ENCODE assay signal across 10 cellular contexts in genomic region chr3:77038928-77039605, GRCh38. TPM values are rescaled to one million over a fixed set of nuclear protein-coding genes. Genes with fewer than 3 reads are reported as not detected.
DNase-seq lines count a peak whose midpoint lies in the region; ATAC-seq and TF ChIP-seq lines count a peak whose summit lies in the region.
"Had no signal": no experiment of that assay in that cellular context is flagged by ENCODE, and none has a peak within 500 bp of the region (broad histone marks: within the 10 kb centered on the region; RNA-seq: fewer than 3 reads in every experiment).

No MANE protein-coding gene starts in this region.

- no peak overlapping the region for H3K4me3 Mint-ChIP-seq in activated naive CD8-positive, alpha-beta T cell treated with anti-CD3 and anti-CD28 coated beads, Interleukin-2, amount 50 U/mL, for 24 hours
- H3K4me3 Mint-ChIP-seq: central memory CD8-positive, alpha-beta T cell had no signal

- H3K36me3 Mint-ChIP-seq in activated naive CD8-positive, alpha-beta T cell treated with anti-CD3 and anti-CD28 coated beads, Interleukin-2, amount 50 U/mL, for 24 hours (ENCODE audit: low read depth), result no peaks in the 10 kb centered on the region

- POLR2A ChIA-PET in RWPE1 (lab: Yijun Ruan, JAX; ENCODE audit: low non-redundant PET), result no interaction called here

- TF ChIP-seq CTCF in fibroblast of villous mesenchyme (IDR thresholded peaks at IDR 0.05; ENCODE audit: insufficient read depth, low read depth, low read length), result no peak
- no peak for TF ChIP-seq CTCF in ovary (IDR thresholded peaks at IDR 0.05)
- TF ChIP-seq CTCF in RWPE1 (conservative IDR thresholded peaks at IDR 0.05; ENCODE audit: low read depth), result no peak

- H3K4me1 Mint-ChIP-seq in activated naive CD8-positive, alpha-beta T cell treated with anti-CD3 and anti-CD28 coated beads, Interleukin-2, amount 50 U/mL, for 24 hours, result no peaks in the 10 kb centered on the region
- H3K4me1 Mint-ChIP-seq: central memory CD8-positive, alpha-beta T cell had no signal

- H3K27me3 Mint-ChIP-seq in activated naive CD8-positive, alpha-beta T cell treated with anti-CD3 and anti-CD28 coated beads, Interleukin-2, amount 50 U/mL, for 24 hours, result peaks cover 35% of the 10 kb centered on the region

- H3K36me3 ChIP-seq in ovary, result no peaks in the 10 kb centered on the region

- H3K9me3 ChIP-seq in ovary, result no peaks in the 10 kb centered on the region

- H3K27me3 ChIP-seq in ovary, result no peaks in the 10 kb centered on the region

- H3K4me3 ChIP-seq in fibroblast of villous mesenchyme (ENCODE audit: low read depth, low read length) (peak overlapping the region; percentile 5), ovary (peak overlapping the region; percentile 40)

- H3K4me1 ChIP-seq in ovary (ENCODE audit: insufficient read depth), result peaks cover 4% of the 10 kb centered on the region

- intact Hi-C loops in ovary (cut with DNase I), result loop anchor here in 2 of 4 donors (2.0 to 5.0 kb wide), 2 partner anchors 216 to 218 kb away; no protein-coding TSS in a partner anchor

- DNase-seq in EH (ENCODE audit: low read depth), result peak; percentile 1
- DNase-seq in OCI-M1 (lab: John Stamatoyannopoulos, UW), result peak; percentile 54
- peak; percentile 1 for DNase-seq in fibroblast of villous mesenchyme (ENCODE audit: low read depth)
- DNase-seq in ovary, result peak in 4 of 5 donors; percentile 31 to 50 (median 41)
- no peak for DNase-seq in activated T-cell treated with anti-CD3 and anti-CD28 coated beads for 4 hours
- DNase-seq in RWPE1 (ENCODE audit: low spot score), result no peak
- no peak for DNase-seq in activated naive CD8-positive, alpha-beta T cell treated with anti-CD3 and anti-CD28 coated beads, Interleukin-2, amount 50 U/mL, for 24 hours
- no peak for DNase-seq in GF-D8 (lab: John Stamatoyannopoulos, UW)

- H3K9me3 Mint-ChIP-seq in activated naive CD8-positive, alpha-beta T cell treated with anti-CD3 and anti-CD28 coated beads, Interleukin-2, amount 50 U/mL, for 24 hours, result no peaks in the 10 kb centered on the region

- 0 to 1% (median 0%) methylated on average over 32 to 33 of the region's 33 CpGs for WGBS in ovary, 3 donors

- TF ChIP-seq POLR2A in ovary (IDR thresholded peaks at IDR 0.05), result no peak

- H3K27ac Mint-ChIP-seq in activated naive CD8-positive, alpha-beta T cell treated with anti-CD3 and anti-CD28 coated beads, Interleukin-2, amount 50 U/mL, for 24 hours, result no peak overlapping the region

- no peak for ATAC-seq in activated naive CD8-positive, alpha-beta T cell treated with anti-CD3 and anti-CD28 coated beads, Interleukin-2, amount 50 U/mL, for 24 hours
- ATAC-seq: HCT116 had no signal

- no peak for TF ChIP-seq EP300 in ovary (IDR thresholded peaks at IDR 0.05)

- peak overlapping the region; percentile 85 to 94 for H3K27ac ChIP-seq in ovary
- no peak overlapping the region for H3K27ac ChIP-seq in RWPE1

- CTCF ChIA-PET in RWPE1 (lab: Yijun Ruan, JAX), result interaction anchor here (0.6 to 0.8 kb wide), 5 partner anchors 180 to 1888 kb away, joined by 3 to 5 read pairs (median 3); no protein-coding TSS in a partner anchor

RNA-seq across cellular contexts. Expression of gene ROBO2, which starts 0.8 kb away (rescaled TPM):
- total RNA-seq in fibroblast of villous mesenchyme (3.0 and 6.1 TPM in 2 replicates), ovary (10 to 100 TPM in 2 of 7 donors, 1 to 10 TPM in 5; 3.4 to 14.8 (median 4.9) TPM)
- 1 to 10 TPM; 7.3 to 8.4 TPM for polyA plus RNA-seq in ovary

Comparison
In these comparisons a context has a peak if more than half of its experiments do, and no peak if none do; other contexts are left out.
1. DNase-seq: peak in EH (single experiment), OCI-M1 (single experiment), fibroblast of villous mesenchyme (single experiment) and ovary (4 of 5); none in activated T-cell treated with anti-CD3 and anti-CD28 coated beads for 4 hours (single experiment), RWPE1 (single experiment), activated naive CD8-positive, alpha-beta T cell treated with anti-CD3 and anti-CD28 coated beads, Interleukin-2, amount 50 U/mL, for 24 hours (single experiment) and GF-D8 (single experiment).